Comparison of ENCODE assay signal across 1 cellular context in the genomic region with DNA sequence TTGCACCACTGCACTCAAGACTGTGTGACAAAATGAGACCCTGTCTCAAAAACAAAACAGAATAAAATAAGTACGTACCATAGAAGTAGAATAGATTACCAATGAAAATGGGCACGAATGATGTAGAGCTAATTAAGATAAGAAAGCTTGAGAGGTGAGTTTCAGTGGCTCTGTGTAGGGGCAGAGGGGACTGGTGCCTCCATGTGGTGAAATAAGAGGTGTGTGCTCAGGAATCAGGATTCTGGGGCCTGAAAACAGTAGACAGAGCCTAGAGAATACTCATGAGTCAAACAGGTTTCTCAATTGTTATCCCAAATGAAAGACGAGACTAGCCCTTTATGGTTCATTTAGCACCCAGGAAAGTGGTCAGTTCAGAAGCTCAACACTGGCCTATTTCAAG.
TF ChIP-seq lines count a peak whose summit lies in the region.

No MANE protein-coding gene starts in this region.

TF ChIP-seq in GM23338, 12 proteins besides CTCF, POLR2A, EP300 and RAD21 (continued from another document):
- TF ChIP-seq, protein P1, sequence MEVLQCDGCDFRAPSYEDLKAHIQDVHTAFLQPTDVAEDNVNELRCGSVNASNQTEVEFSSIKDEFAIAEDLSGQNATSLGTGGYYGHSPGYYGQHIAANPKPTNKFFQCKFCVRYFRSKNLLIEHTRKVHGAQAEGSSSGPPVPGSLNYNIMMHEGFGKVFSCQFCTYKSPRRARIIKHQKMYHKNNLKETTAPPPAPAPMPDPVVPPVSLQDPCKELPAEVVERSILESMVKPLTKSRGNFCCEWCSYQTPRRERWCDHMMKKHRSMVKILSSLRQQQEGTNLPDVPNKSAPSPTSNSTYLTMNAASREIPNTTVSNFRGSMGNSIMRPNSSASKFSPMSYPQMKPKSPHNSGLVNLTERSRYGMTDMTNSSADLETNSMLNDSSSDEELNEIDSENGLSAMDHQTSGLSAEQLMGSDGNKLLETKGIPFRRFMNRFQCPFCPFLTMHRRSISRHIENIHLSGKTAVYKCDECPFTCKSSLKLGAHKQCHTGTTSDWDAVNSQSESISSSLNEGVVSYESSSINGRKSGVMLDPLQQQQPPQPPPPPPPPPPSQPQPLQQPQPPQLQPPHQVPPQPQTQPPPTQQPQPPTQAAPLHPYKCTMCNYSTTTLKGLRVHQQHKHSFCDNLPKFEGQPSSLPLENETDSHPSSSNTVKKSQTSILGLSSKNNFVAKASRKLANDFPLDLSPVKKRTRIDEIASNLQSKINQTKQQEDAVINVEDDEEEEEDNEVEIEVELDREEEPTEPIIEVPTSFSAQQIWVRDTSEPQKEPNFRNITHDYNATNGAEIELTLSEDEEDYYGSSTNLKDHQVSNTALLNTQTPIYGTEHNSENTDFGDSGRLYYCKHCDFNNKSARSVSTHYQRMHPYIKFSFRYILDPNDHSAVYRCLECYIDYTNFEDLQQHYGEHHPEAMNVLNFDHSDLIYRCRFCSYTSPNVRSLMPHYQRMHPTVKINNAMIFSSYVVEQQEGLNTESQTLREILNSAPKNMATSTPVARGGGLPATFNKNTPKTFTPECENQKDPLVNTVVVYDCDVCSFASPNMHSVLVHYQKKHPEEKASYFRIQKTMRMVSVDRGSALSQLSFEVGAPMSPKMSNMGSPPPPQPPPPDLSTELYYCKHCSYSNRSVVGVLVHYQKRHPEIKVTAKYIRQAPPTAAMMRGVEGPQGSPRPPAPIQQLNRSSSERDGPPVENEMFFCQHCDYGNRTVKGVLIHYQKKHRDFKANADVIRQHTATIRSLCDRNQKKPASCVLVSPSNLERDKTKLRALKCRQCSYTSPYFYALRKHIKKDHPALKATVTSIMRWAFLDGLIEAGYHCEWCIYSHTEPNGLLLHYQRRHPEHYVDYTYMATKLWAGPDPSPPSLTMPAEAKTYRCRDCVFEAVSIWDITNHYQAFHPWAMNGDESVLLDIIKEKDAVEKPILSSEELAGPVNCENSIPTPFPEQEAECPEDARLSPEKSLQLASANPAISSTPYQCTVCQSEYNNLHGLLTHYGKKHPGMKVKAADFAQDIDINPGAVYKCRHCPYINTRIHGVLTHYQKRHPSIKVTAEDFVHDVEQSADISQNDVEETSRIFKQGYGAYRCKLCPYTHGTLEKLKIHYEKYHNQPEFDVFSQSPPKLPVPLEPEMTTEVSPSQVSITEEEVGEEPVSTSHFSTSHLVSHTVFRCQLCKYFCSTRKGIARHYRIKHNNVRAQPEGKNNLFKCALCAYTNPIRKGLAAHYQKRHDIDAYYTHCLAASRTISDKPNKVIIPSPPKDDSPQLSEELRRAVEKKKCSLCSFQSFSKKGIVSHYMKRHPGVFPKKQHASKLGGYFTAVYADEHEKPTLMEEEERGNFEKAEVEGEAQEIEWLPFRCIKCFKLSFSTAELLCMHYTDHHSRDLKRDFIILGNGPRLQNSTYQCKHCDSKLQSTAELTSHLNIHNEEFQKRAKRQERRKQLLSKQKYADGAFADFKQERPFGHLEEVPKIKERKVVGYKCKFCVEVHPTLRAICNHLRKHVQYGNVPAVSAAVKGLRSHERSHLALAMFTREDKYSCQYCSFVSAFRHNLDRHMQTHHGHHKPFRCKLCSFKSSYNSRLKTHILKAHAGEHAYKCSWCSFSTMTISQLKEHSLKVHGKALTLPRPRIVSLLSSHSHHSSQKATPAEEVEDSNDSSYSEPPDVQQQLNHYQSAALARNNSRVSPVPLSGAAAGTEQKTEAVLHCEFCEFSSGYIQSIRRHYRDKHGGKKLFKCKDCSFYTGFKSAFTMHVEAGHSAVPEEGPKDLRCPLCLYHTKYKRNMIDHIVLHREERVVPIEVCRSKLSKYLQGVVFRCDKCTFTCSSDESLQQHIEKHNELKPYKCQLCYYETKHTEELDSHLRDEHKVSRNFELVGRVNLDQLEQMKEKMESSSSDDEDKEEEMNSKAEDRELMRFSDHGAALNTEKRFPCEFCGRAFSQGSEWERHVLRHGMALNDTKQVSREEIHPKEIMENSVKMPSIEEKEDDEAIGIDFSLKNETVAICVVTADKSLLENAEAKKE (CRISPR knock-in tag; IDR thresholded peaks at IDR 0.05): no peak
- TF ChIP-seq EZH2 (IDR thresholded peaks at IDR 0.05; ENCODE audit: low read depth, unreplicated experiment): no peak
- TF ChIP-seq EZH2phosphoT487 (IDR thresholded peaks at IDR 0.05; ENCODE audit: unreplicated experiment): no peak
- TF ChIP-seq, protein P2, sequence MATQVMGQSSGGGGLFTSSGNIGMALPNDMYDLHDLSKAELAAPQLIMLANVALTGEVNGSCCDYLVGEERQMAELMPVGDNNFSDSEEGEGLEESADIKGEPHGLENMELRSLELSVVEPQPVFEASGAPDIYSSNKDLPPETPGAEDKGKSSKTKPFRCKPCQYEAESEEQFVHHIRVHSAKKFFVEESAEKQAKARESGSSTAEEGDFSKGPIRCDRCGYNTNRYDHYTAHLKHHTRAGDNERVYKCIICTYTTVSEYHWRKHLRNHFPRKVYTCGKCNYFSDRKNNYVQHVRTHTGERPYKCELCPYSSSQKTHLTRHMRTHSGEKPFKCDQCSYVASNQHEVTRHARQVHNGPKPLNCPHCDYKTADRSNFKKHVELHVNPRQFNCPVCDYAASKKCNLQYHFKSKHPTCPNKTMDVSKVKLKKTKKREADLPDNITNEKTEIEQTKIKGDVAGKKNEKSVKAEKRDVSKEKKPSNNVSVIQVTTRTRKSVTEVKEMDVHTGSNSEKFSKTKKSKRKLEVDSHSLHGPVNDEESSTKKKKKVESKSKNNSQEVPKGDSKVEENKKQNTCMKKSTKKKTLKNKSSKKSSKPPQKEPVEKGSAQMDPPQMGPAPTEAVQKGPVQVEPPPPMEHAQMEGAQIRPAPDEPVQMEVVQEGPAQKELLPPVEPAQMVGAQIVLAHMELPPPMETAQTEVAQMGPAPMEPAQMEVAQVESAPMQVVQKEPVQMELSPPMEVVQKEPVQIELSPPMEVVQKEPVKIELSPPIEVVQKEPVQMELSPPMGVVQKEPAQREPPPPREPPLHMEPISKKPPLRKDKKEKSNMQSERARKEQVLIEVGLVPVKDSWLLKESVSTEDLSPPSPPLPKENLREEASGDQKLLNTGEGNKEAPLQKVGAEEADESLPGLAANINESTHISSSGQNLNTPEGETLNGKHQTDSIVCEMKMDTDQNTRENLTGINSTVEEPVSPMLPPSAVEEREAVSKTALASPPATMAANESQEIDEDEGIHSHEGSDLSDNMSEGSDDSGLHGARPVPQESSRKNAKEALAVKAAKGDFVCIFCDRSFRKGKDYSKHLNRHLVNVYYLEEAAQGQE (IDR thresholded peaks at IDR 0.05; ENCODE audit: unreplicated experiment): no peak
